Comparison of ENCODE assay signal across 1 cellular context in genomic region chr18:57202881-57203280, GRCh38.
TF ChIP-seq lines count a peak whose summit lies in the region.

No MANE protein-coding gene starts in this region.

TF ChIP-seq in GM23338, 12 proteins besides CTCF, POLR2A, EP300 and RAD21 (continued from another document):
- TF ChIP-seq POLR2AphosphoS5 (IDR thresholded peaks at IDR 0.05; ENCODE audit: low read depth) = no peak
